ENCODE assay signal across 14 cellular contexts in genomic region chr16:75112281-75113045, GRCh38. TPM values are rescaled to one million over a fixed set of nuclear protein-coding genes. Genes with fewer than 3 reads are reported as not detected.
DNase-seq lines count a peak whose midpoint lies in the region; ATAC-seq and TF ChIP-seq lines count a peak whose summit lies in the region.
"Had no signal": no experiment of that assay in that cellular context is flagged by ENCODE, and none has a peak within 500 bp of the region (broad histone marks: within the 10 kb centered on the region; RNA-seq: fewer than 3 reads in every experiment).

No MANE protein-coding gene starts in this region.

- H3K27me3 Mint-ChIP-seq in dendritic cell treated with granulocyte-macrophage colony-stimulating factor and Interleukin-4, amounts not matched to agents 40 ng/mL and 50 ng/mL, for 4 days, result peaks cover 34% of the 10 kb centered on the region
- H3K27me3 Mint-ChIP-seq in nephron (ENCODE audit: low read depth), result peaks cover 3% of the 10 kb centered on the region
- peaks cover 3% of the 10 kb centered on the region for H3K27me3 Mint-ChIP-seq in HFFc6 (ENCODE audit: insufficient read depth)

- DNase-seq in left ventricle myocardium inferior (no peak), Right ventricle myocardium inferior (ENCODE audit: missing footprints) (no peak), uterus (no peak), HuH-7 (ENCODE audit: low spot score) (no peak), HFFc6 (no peak)
- DNase-seq: activated T-cell treated with anti-CD3 and anti-CD28 coated beads for 4 hours, MM.1S, NCI-H2081 treated with DMSO at 0.1 percent for 48 hours, T-helper 17 cell had no signal

- H3K27me3 ChIP-seq in left ventricle myocardium inferior (ENCODE audit: low read depth), result no peaks in the 10 kb centered on the region
- H3K27me3 ChIP-seq in uterus, result no peaks in the 10 kb centered on the region

- H3K36me3 Mint-ChIP-seq in dendritic cell treated with granulocyte-macrophage colony-stimulating factor and Interleukin-4, amounts not matched to agents 40 ng/mL and 50 ng/mL, for 4 days (ENCODE audit: low read depth), result peaks cover 34% of the 10 kb centered on the region
- H3K36me3 Mint-ChIP-seq in nephron (ENCODE audit: low read depth), result peaks cover 5% of the 10 kb centered on the region
- no peaks in the 10 kb centered on the region for H3K36me3 Mint-ChIP-seq in HFFc6 (ENCODE audit: low read depth)

- peaks cover 73% of the 10 kb centered on the region for H3K4me1 Mint-ChIP-seq in dendritic cell treated with granulocyte-macrophage colony-stimulating factor and Interleukin-4, amounts not matched to agents 40 ng/mL and 50 ng/mL, for 4 days (ENCODE audit: low read depth)
- H3K4me1 Mint-ChIP-seq in nephron, result peaks cover 52% of the 10 kb centered on the region
- peaks cover 44% of the 10 kb centered on the region for H3K4me1 Mint-ChIP-seq in HFFc6 (ENCODE audit: low read depth)

- peaks cover 11% of the 10 kb centered on the region for H3K36me3 ChIP-seq in left ventricle myocardium inferior
- H3K36me3 ChIP-seq in uterus, result no peaks in the 10 kb centered on the region

- no peak for TF ChIP-seq POLR2A in uterus (IDR thresholded peaks at IDR 0.05)

- peak overlapping the region; percentile 35 for H3K4me3 ChIP-seq in left ventricle myocardium inferior
- no peak overlapping the region for H3K4me3 ChIP-seq in uterus

- peak overlapping the region; percentile 62 for H3K4me3 Mint-ChIP-seq in dendritic cell treated with granulocyte-macrophage colony-stimulating factor and Interleukin-4, amounts not matched to agents 40 ng/mL and 50 ng/mL, for 4 days
- H3K4me3 Mint-ChIP-seq in nephron (peak overlapping the region in 1 of 3 experiments; percentile 67), HFFc6 (no peak overlapping the region)
- H3K4me3 Mint-ChIP-seq: stimulated activated naive CD8-positive, alpha-beta T cell treated with anti-CD3 and anti-CD28 coated beads, Interleukin-15, Interleukin-2, amounts not matched to agents 100 ng/mL and 50 ng/mL, for 24 hours had no signal

- ATAC-seq in Right ventricle myocardium inferior (no peak), GM18870 (IDR thresholded peaks at IDR 0.05; ENCODE audit: unreplicated experiment) (no peak)
- ATAC-seq: activated CD4-positive, CD25-positive, alpha-beta regulatory T cell treated with anti-CD3 and anti-CD28 coated beads, Interleukin-2, amount 50 U/mL, for 24 hours; T-helper 17 cell had no signal

- H3K27ac Mint-ChIP-seq in dendritic cell treated with granulocyte-macrophage colony-stimulating factor and Interleukin-4, amounts not matched to agents 40 ng/mL and 50 ng/mL, for 4 days, result peak overlapping the region; percentile 8
- H3K27ac Mint-ChIP-seq in nephron (peak overlapping the region; percentile 51 to 80 (median 68)), HFFc6 (no peak overlapping the region)
- H3K27ac Mint-ChIP-seq: stimulated activated naive CD8-positive, alpha-beta T cell treated with anti-CD3 and anti-CD28 coated beads, Interleukin-15, Interleukin-2, amounts not matched to agents 100 ng/mL and 50 ng/mL, for 24 hours had no signal

- TF ChIP-seq CTCF in left ventricle myocardium inferior (IDR thresholded peaks at IDR 0.05; ENCODE audit: borderline replicate concordance), result no peak
- no peak for TF ChIP-seq CTCF in nephron (IDR thresholded peaks at IDR 0.05; ENCODE audit: unreplicated experiment in 3 of 3)
- no peak for TF ChIP-seq CTCF in uterus (IDR thresholded peaks at IDR 0.05)
- no peak for TF ChIP-seq CTCF in HFFc6 (IDR thresholded peaks at IDR 0.05)

- H3K4me1 ChIP-seq in left ventricle myocardium inferior (peaks cover 94% of the 10 kb centered on the region), uterus (peaks cover 12 to 16% of the 10 kb centered on the region in 2 donors)

- H3K9me3 ChIP-seq in left ventricle myocardium inferior (replicated peaks), result no peaks in the 10 kb centered on the region
- no peaks in the 10 kb centered on the region for H3K9me3 ChIP-seq in uterus

- intact Hi-C loops in left ventricle myocardium inferior (cut with micrococcal nuclease), result no loop called here
- intact Hi-C loops in Right ventricle myocardium inferior (cut with DNase I), result loop anchor here (5.0 to 10.0 kb wide), 3 partner anchors 235 to 408 kb away; partner anchors contain the start of gene MLKL
- intact Hi-C loops in dendritic cell treated with granulocyte-macrophage colony-stimulating factor and Interleukin-4, amounts not matched to agents 40 ng/mL and 50 ng/mL, for 4 days (cut with micrococcal nuclease), result loop anchor here (5.0 kb wide), 1 partner anchor 300 kb away; no protein-coding TSS in a partner anchor
- intact Hi-C loops in uterus (cut with DNase I; ENCODE audit: low total_unique reads), result no loop called here

- H3K9me3 Mint-ChIP-seq in dendritic cell treated with granulocyte-macrophage colony-stimulating factor and Interleukin-4, amounts not matched to agents 40 ng/mL and 50 ng/mL, for 4 days, result no peaks in the 10 kb centered on the region
- H3K9me3 Mint-ChIP-seq in nephron (no peaks in the 10 kb centered on the region), HFFc6 (no peaks in the 10 kb centered on the region)
- H3K9me3 Mint-ChIP-seq: stimulated activated naive CD8-positive, alpha-beta T cell treated with anti-CD3 and anti-CD28 coated beads, Interleukin-15, Interleukin-2, amounts not matched to agents 100 ng/mL and 50 ng/mL, for 24 hours had no signal

- H3K27ac ChIP-seq in left ventricle myocardium inferior (replicated peaks), result peak overlapping the region; percentile 94
- H3K27ac ChIP-seq in uterus, result peak overlapping the region; percentile 81 to 82

RNA-seq across cellular contexts. Expression of gene LDHD, which starts 4.1 kb away (rescaled TPM):
- total RNA-seq in left ventricle myocardium inferior, result 97.9 TPM
- 71.8 TPM for total RNA-seq in Right ventricle myocardium inferior
- 1 to 10 TPM; 1.3 to 5.7 (median 3.3) TPM for total RNA-seq in uterus
- total RNA-seq in HFFc6 (2021; fragmentation: NEBNext Ultra II Directional; extraction: Animal tissue kit (Norgen Biotek cat#: 25700)), result 1 to 10 TPM in 2 of 6 experiments, under 1 TPM in 4; 0.58 to 2.0 (median 0.77) TPM

RNA-seq across cellular contexts. Expression of gene ZFP1, which starts 35.9 kb away (rescaled TPM):
- total RNA-seq in left ventricle myocardium inferior (6.7 TPM), Right ventricle myocardium inferior (5.8 TPM), uterus (10 to 100 TPM in 3 of 4 donors, 1 to 10 TPM in 1; 5.9 to 39.7 (median 16.2) TPM)
- 10 to 100 TPM; 10.1 to 13.0 (median 11.8) TPM for total RNA-seq in HFFc6 (2021; fragmentation: NEBNext Ultra II Directional; extraction: Animal tissue kit (Norgen Biotek cat#: 25700))

Comparison
In these comparisons a context has a peak if more than half of its experiments do, and no peak if none do; other contexts are left out.
1. intact Hi-C loops: an anchor here in Right ventricle myocardium inferior (5.0 to 10.0 kb wide) and dendritic cell treated with granulocyte-macrophage colony-stimulating factor and Interleukin-4, amounts not matched to agents 40 ng/mL and 50 ng/mL, for 4 days (5.0 kb wide); none called in left ventricle myocardium inferior and uterus.
2. RNA of gene LDHD, which starts 4.1 kb away (total RNA-seq): 97.9 TPM in left ventricle myocardium inferior (single experiment) and 71.8 TPM in Right ventricle myocardium inferior (single experiment); 1.3 to 5.7 TPM in uterus and 0.58 to 2.0 TPM in HFFc6; every median in the first group is over 10 times any median in the second.